Comparison of ENCODE assay signal across 10 cellular contexts in genomic region chr17:41793749-41794602, GRCh38. TPM values are rescaled to one million over a fixed set of nuclear protein-coding genes. Genes with fewer than 3 reads are reported as not detected.
A peak's percentile ranks its signal among the peaks of the same experiment; 100 is the strongest.
DNase-seq lines count a peak whose midpoint lies in the region; ATAC-seq, FAIRE-seq and TF ChIP-seq lines count a peak whose summit lies in the region.
"Had no signal": no experiment of that assay in that cellular context is flagged by ENCODE, and none has a peak within 500 bp of the region (broad histone marks: within the 10 kb centered on the region; RNA-seq: fewer than 3 reads in every experiment).

No MANE protein-coding gene starts in this region.

- H3K27ac ChIP-seq in A549 (peak overlapping the region; percentile 86 to 92), Peyer's patch (peak overlapping the region; percentile 25 to 96 (median 83)), foreskin keratinocyte (peak overlapping the region; percentile 96), muscle layer of duodenum (ENCODE audit: low read length) (peak overlapping the region; percentile 63)
- H3K27ac ChIP-seq in CD4-positive, alpha-beta T cell (ENCODE audit: low read depth, low read length): no peak overlapping the region

- peak overlapping the region; percentile 20 for H3K4me3 ChIP-seq in A549
- H3K4me3 ChIP-seq in Peyer's patch: peak overlapping the region in 2 of 4 donors; percentile 28 to 42
- H3K4me3 ChIP-seq in muscle layer of duodenum (ENCODE audit: low read depth in 1 of 2, low read length in 2 of 2): no peak overlapping the region

- H3K4me1 Mint-ChIP-seq in CD4-positive, alpha-beta T cell (ENCODE audit: low read depth): peaks cover 12% of the 10 kb centered on the region

- H3K9me3 ChIP-seq in A549 (no peaks in the 10 kb centered on the region), Peyer's patch (no peaks in the 10 kb centered on the region), muscle layer of duodenum (ENCODE audit: control insufficient read depth in 1 of 2, low read length in 2 of 2) (no peaks in the 10 kb centered on the region)
- no peaks in the 10 kb centered on the region for H3K9me3 ChIP-seq in CD4-positive, alpha-beta T cell (ENCODE audit: control insufficient read depth, low read length)

- peak in 1 of 2 experiments; percentile 4; a peak in 3 of 6 replicates for ATAC-seq in A549
- ATAC-seq in foreskin keratinocyte: no peak
- no peak for ATAC-seq in CD4-positive, alpha-beta T cell (ENCODE audit: poor library complexity)
- no peak for ATAC-seq in GM21381 (IDR thresholded peaks at IDR 0.05; ENCODE audit: unreplicated experiment)

- TF ChIP-seq EP300 in A549 (IDR thresholded peaks at IDR 0.05): no peak

- H3K27ac Mint-ChIP-seq in CD4-positive, alpha-beta T cell: no peak overlapping the region

- H3K27me3 ChIP-seq in Peyer's patch (no peaks in the 10 kb centered on the region), foreskin keratinocyte (no peaks in the 10 kb centered on the region), muscle layer of duodenum (ENCODE audit: low read depth, low read length) (no peaks in the 10 kb centered on the region)
- no peaks in the 10 kb centered on the region for H3K27me3 ChIP-seq in CD4-positive, alpha-beta T cell (ENCODE audit: control insufficient read depth, insufficient read depth, low read length)

- POLR2A ChIA-PET in A549 (lab: Yijun Ruan, JAX): interaction anchor here (0.7 to 3.2 kb wide), 6 partner anchors 8 to 105 kb away, joined by 3 to 18 read pairs (median 8); partner anchors contain the start of genes EIF1 and JUP
- POLR2A ChIA-PET in CD4-positive, alpha-beta T cell (lab: Charles Lee): interaction anchor here (0.5 to 1.3 kb wide), 2 partner anchors 17 to 51 kb away, joined by 3 read pairs; partner anchors contain the start of gene P3H4

- FAIRE-seq in A549 (lab: Jason Lieb, UNC): no peak
- FAIRE-seq: G401.6 had no signal

- H3K4me1 ChIP-seq in A549: peaks cover 49% of the 10 kb centered on the region
- H3K4me1 ChIP-seq in Peyer's patch: peaks cover 0 to 38% (median 3%) of the 10 kb centered on the region in 4 donors
- peaks cover 12% of the 10 kb centered on the region for H3K4me1 ChIP-seq in foreskin keratinocyte
- peaks cover 5 to 10% of the 10 kb centered on the region in 2 donors for H3K4me1 ChIP-seq in muscle layer of duodenum (ENCODE audit: control insufficient read depth in 1 of 2, insufficient read depth in 2 of 2, low read length in 2 of 2)

- peak overlapping the region; percentile 73 for H3K4me2 ChIP-seq in A549

- H3K36me3 ChIP-seq in Peyer's patch: no peaks in the 10 kb centered on the region
- no peaks in the 10 kb centered on the region for H3K36me3 ChIP-seq in muscle layer of duodenum (ENCODE audit: control insufficient read depth in 1 of 2, insufficient read depth in 2 of 2, low read length in 2 of 2)

- TF ChIP-seq POLR2A in A549 (IDR thresholded peaks at IDR 0.05; ENCODE audit: low read length): no peak
- peak in 1 of 2 donors; percentile 17 for TF ChIP-seq POLR2A in Peyer's patch (IDR thresholded peaks at IDR 0.05)

- CTCF ChIA-PET in A549 (lab: Yijun Ruan, JAX): interaction anchor here (1.1 to 96.0 kb wide), 3 partner anchors 6 to 166 kb away, joined by 4 to 3262 read pairs (median 3262); partner anchors contain the start of genes FKBP10, GAST, HAP1 and JUP
- CTCF ChIA-PET in CD4-positive, alpha-beta T cell (lab: Charles Lee): no interaction called here

- 43% methylated on average over 15 of the region's 15 CpGs for WGBS in A549 (ENCODE audit: missing lambda C conversion rate)

- H3K36me3 Mint-ChIP-seq in CD4-positive, alpha-beta T cell (ENCODE audit: low read depth): no peaks in the 10 kb centered on the region

- DNase-seq in A549 (ENCODE audit: low read depth in 1 of 2, low spot score in 1 of 2): no peak
- DNase-seq in Peyer's patch: peak in 2 of 3 donors; percentile 59 to 67
- DNase-seq in foreskin keratinocyte: no peak
- no peak for DNase-seq in CD4-positive, alpha-beta T cell
- no peak for DNase-seq in hypothalamus (lab: John Stamatoyannopoulos, UW)
- no peak for DNase-seq in NCI-H128 (lab: John Stamatoyannopoulos, UW; ENCODE audit: unreplicated experiment)

- H3K27me3 Mint-ChIP-seq in CD4-positive, alpha-beta T cell: no peaks in the 10 kb centered on the region

- H3K9me3 Mint-ChIP-seq in CD4-positive, alpha-beta T cell: no peaks in the 10 kb centered on the region

- TF ChIP-seq RAD21 in A549 (conservative IDR thresholded peaks at IDR 0.05 in 1 of 2, IDR thresholded peaks at IDR 0.05 in 1 of 2): no peak

- no peak overlapping the region for H3K4me3 Mint-ChIP-seq in CD4-positive, alpha-beta T cell

- TF ChIP-seq CTCF in A549 (IDR thresholded peaks at IDR 0.05) (no peak), Peyer's patch (IDR thresholded peaks at IDR 0.05) (no peak), foreskin keratinocyte (conservative IDR thresholded peaks at IDR 0.05) (no peak)
- no peak for TF ChIP-seq CTCF in CD4-positive, alpha-beta T cell (IDR thresholded peaks at IDR 0.05)

- intact Hi-C loops in CD4-positive, alpha-beta T cell (cut with DNase I, micrococcal nuclease): no loop called here

TF ChIP-seq in A549, 52 proteins besides CTCF, POLR2A, EP300 and RAD21 (continues in another document):
- no peak for TF ChIP-seq RCOR1 (IDR thresholded peaks at IDR 0.05; ENCODE audit: low read depth, low read length)
- TF ChIP-seq, protein P1, sequence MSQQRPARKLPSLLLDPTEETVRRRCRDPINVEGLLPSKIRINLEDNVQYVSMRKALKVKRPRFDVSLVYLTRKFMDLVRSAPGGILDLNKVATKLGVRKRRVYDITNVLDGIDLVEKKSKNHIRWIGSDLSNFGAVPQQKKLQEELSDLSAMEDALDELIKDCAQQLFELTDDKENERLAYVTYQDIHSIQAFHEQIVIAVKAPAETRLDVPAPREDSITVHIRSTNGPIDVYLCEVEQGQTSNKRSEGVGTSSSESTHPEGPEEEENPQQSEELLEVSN (IDR thresholded peaks at IDR 0.05; ENCODE audit: borderline replicate concordance, low read depth): no peak

RNA-seq across cellular contexts. Expression of gene JUP, which starts 7.5 kb away (rescaled TPM):
- polyA plus RNA-seq in A549 (2011; rRNA removed): 54.8 and 110 TPM in 2 replicates
- 93.3 and 130 TPM in 2 replicates for polyA plus RNA-seq in A549 (2012; cell fraction: cytosol; rRNA removed)
- polyA plus RNA-seq in A549 (2012; cell fraction: nucleus; rRNA removed): 256 and 307 TPM in 2 replicates
- polyA plus RNA-seq in A549 (2017; fragmentation: RNase III; extraction: RNeasy Plus Mini Kit Qiagen cat#74134 plus additional on column Dnase treatment): 63.3 to 127 TPM (median 107 TPM) in 3 replicates
- polyA minus RNA-seq in A549 (2011; rRNA and poly(A)+ RNA removed): 102 and 136 TPM in 2 replicates
- total RNA-seq in Peyer's patch: 100 to 1,000 TPM; 229 to 585 (median 505) TPM
- 367 and 442 TPM in 2 replicates for total RNA-seq in foreskin keratinocyte
- polyA plus RNA-seq in foreskin keratinocyte: 299 and 341 TPM in 2 replicates
- 1 to 10 TPM in 1 of 2 experiments, under 1 TPM in 1; 0.88 to 1.1 TPM for total RNA-seq in CD4-positive, alpha-beta T cell

RNA-seq across cellular contexts. Expression of gene P3H4, which starts 17.8 kb away (rescaled TPM):
- polyA plus RNA-seq in A549 (2011; rRNA removed) (32.1 and 36.0 TPM in 2 replicates), A549 (2017; fragmentation: RNase III; extraction: RNeasy Plus Mini Kit Qiagen cat#74134 plus additional on column Dnase treatment) (41.6 to 62.1 TPM (median 52.8 TPM) in 3 replicates), foreskin keratinocyte (9.1 and 11.8 TPM in 2 replicates)
- polyA plus RNA-seq in A549 (2012; cell fraction: cytosol; rRNA removed): 61.6 and 63.9 TPM in 2 replicates
- polyA plus RNA-seq in A549 (2012; cell fraction: nucleus; rRNA removed): 42.3 and 56.5 TPM in 2 replicates
- polyA minus RNA-seq in A549 (2011; rRNA and poly(A)+ RNA removed): 24.5 and 24.7 TPM in 2 replicates
- total RNA-seq in Peyer's patch (10 to 100 TPM in 3 of 4 donors, 1 to 10 TPM in 1; 9.5 to 23.1 (median 18.0) TPM), foreskin keratinocyte (8.8 and 13.7 TPM in 2 replicates)
- total RNA-seq in CD4-positive, alpha-beta T cell: 1 to 10 TPM; 1.3 to 2.3 TPM

RNA-seq across cellular contexts. Expression of gene FKBP10, which starts 18.8 kb away (rescaled TPM):
- polyA plus RNA-seq in A549 (2011; rRNA removed) (109 and 112 TPM in 2 replicates), A549 (2017; fragmentation: RNase III; extraction: RNeasy Plus Mini Kit Qiagen cat#74134 plus additional on column Dnase treatment) (109 to 121 TPM (median 119 TPM) in 3 replicates), foreskin keratinocyte (8.8 and 10.9 TPM in 2 replicates)
- polyA plus RNA-seq in A549 (2012; cell fraction: cytosol; rRNA removed): 159 and 188 TPM in 2 replicates
- 819 and 928 TPM in 2 replicates for polyA plus RNA-seq in A549 (2012; cell fraction: nucleus; rRNA removed)
- polyA minus RNA-seq in A549 (2011; rRNA and poly(A)+ RNA removed): 95.2 and 115 TPM in 2 replicates
- total RNA-seq in Peyer's patch (100 to 1,000 TPM in 1 of 4 donors, 10 to 100 TPM in 2, 1 to 10 TPM in 1; 7.2 to 130 (median 11.2) TPM), foreskin keratinocyte (8.0 and 10.5 TPM in 2 replicates)
- not detected for total RNA-seq in CD4-positive, alpha-beta T cell

RNA-seq across cellular contexts. Expression of gene NT5C3B, which starts 42.1 kb away (rescaled TPM):
- polyA plus RNA-seq in A549 (2011; rRNA removed) (167 and 171 TPM in 2 replicates), A549 (2017; fragmentation: RNase III; extraction: RNeasy Plus Mini Kit Qiagen cat#74134 plus additional on column Dnase treatment) (109 to 118 TPM (median 114 TPM) in 3 replicates), foreskin keratinocyte (79.5 and 104 TPM in 2 replicates)
- 123 and 126 TPM in 2 replicates for polyA plus RNA-seq in A549 (2012; cell fraction: cytosol; rRNA removed)
- 81.6 and 83.4 TPM in 2 replicates for polyA plus RNA-seq in A549 (2012; cell fraction: nucleus; rRNA removed)
- polyA minus RNA-seq in A549 (2011; rRNA and poly(A)+ RNA removed): 75.3 and 79.7 TPM in 2 replicates
- total RNA-seq in Peyer's patch (10 to 100 TPM in 3 of 4 donors, 1 to 10 TPM in 1; 5.8 to 40.4 (median 20.1) TPM), foreskin keratinocyte (61.8 and 93.7 TPM in 2 replicates)
- total RNA-seq in CD4-positive, alpha-beta T cell: 10 to 100 TPM; 25.7 to 29.7 TPM

RNA-seq across cellular contexts. Expression of gene KLHL10, which starts 43.6 kb away (rescaled TPM):
- 0.13 and 0.19 TPM in 2 replicates for polyA plus RNA-seq in A549 (2011; rRNA removed)
- 0.06 and 0.09 TPM in 2 replicates for polyA plus RNA-seq in A549 (2012; cell fraction: cytosol; rRNA removed)
- 0.05 and 0.08 TPM in 2 replicates for polyA plus RNA-seq in A549 (2012; cell fraction: nucleus; rRNA removed)
- polyA plus RNA-seq in A549 (2017; fragmentation: RNase III; extraction: RNeasy Plus Mini Kit Qiagen cat#74134 plus additional on column Dnase treatment): 0.04 to 0.12 TPM (median 0.05 TPM) in 3 replicates
- 0.54 TPM in 1 of 2 replicates, not detected in the other for polyA minus RNA-seq in A549 (2011; rRNA and poly(A)+ RNA removed)
- total RNA-seq in Peyer's patch: not detected
- 0.04 TPM in 1 of 2 replicates, not detected in the other for total RNA-seq in foreskin keratinocyte
- polyA plus RNA-seq in foreskin keratinocyte: not detected in 2 replicates
- not detected for total RNA-seq in CD4-positive, alpha-beta T cell
- total RNA-seq: A673 had no signal

Comparison
In these comparisons a context has a peak if more than half of its experiments do, and no peak if none do; other contexts are left out.
1. DNase-seq: peak in Peyer's patch (2 of 3); none in A549 (0 of 2), foreskin keratinocyte (0 of 2), CD4-positive, alpha-beta T cell (0 of 10), hypothalamus (0 of 51) and NCI-H128 (single experiment).
2. RNA of gene JUP, which starts 7.5 kb away (total RNA-seq): 229 to 585 TPM in Peyer's patch and 367 to 442 TPM in foreskin keratinocyte; 0.88 to 1.1 TPM in CD4-positive, alpha-beta T cell; every median in the first group is over 100 times any median in the second.